In the genomic region with DNA sequence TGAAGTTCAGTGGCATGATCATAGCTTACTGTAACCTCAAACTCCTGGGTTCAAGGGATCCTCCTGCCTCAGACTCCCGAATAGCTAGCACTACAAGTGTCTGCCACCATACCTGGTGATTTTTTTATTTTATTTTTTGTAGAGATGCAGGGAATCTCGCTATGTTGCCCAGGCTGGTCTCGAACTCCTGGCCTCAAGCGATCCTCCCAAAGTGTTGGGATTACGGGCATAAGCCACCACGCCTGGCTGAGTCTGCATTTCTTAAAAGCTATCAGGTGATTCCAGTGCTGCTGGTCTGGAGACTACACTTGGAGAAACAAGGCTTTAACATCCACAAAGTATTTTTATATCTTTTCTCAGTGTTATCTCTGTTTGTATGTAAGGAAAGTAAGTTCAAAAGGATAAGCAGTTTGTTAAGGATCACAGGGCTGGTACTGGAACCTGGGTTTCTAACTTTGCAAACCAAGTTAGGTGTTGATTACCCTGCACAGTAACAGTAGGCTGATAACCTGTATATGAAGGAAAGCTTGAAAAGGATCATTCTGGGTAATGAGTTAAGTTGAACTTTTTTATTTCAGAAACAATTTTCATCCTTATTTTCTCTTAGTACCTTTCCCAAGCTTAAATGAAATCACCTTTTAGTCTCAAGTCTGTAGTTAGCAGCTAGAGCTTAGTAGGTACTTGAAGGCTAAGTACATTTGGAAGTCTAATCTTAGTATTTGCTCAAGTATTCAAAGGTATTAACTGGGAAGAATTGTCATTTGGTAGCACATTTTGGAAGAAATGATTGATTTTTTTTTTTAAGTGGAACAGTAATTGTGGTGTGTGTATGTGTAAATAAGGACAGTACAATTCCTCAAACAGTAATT, we compare ENCODE assay signal across 24 cellular contexts.
"Had no signal": no experiment of that assay in that cellular context is flagged by ENCODE, and none has a peak within 500 bp of the region (broad histone marks: within the 10 kb centered on the region; RNA-seq: fewer than 3 reads in every experiment).

No MANE protein-coding gene starts in this region.

- H3K36me3 Mint-ChIP-seq: naive B cell had no signal

- H3K9me3 ChIP-seq: esophagus muscularis mucosa, gastroesophageal sphincter, heart left ventricle, lower lobe of right lung, mucosa of descending colon had no signal

- H3K27me3 Mint-ChIP-seq: naive B cell; naive thymus-derived CD8-positive, alpha-beta T cell had no signal

- H3K27ac Mint-ChIP-seq: immature natural killer cell, mesothelial cell of epicardium had no signal

- DNase-seq: dermis blood vessel endothelial cell; dorsolateral prefrontal cortex; effector CD4-positive, alpha-beta T cell; effector memory CD4-positive, alpha-beta T cell; foreskin keratinocyte; heart left ventricle; hypothalamus; immature natural killer cell; islet precursor cell; kidney; kidney glomerular epithelial cell; left colon; left ventricle myocardium superior; lower lobe of right lung; mesenchymal stem cell; mucosa of descending colon; naive B cell; naive thymus-derived CD8-positive, alpha-beta T cell had no signal

- H3K27me3 ChIP-seq: dorsolateral prefrontal cortex, esophagus muscularis mucosa, foreskin keratinocyte, gastroesophageal sphincter, heart left ventricle, hepatocyte had no signal

- H3K4me3 Mint-ChIP-seq: immature natural killer cell; mesothelial cell of epicardium; naive B cell; naive thymus-derived CD8-positive, alpha-beta T cell had no signal

- H3K4me1 ChIP-seq: esophagus muscularis mucosa, foreskin keratinocyte, gastroesophageal sphincter, lower lobe of right lung had no signal

- H3K27ac ChIP-seq: coronary artery, esophagus muscularis mucosa, foreskin keratinocyte, gastroesophageal sphincter, heart left ventricle, hepatocyte, lower lobe of right lung had no signal

- H3K4me3 ChIP-seq: coronary artery, dorsolateral prefrontal cortex, esophagus muscularis mucosa, gastroesophageal sphincter, heart left ventricle, hepatocyte, lower lobe of right lung, mucosa of descending colon had no signal

- H3K9me3 Mint-ChIP-seq: immature natural killer cell; naive B cell; naive thymus-derived CD8-positive, alpha-beta T cell had no signal

- ATAC-seq: foreskin keratinocyte; gastroesophageal sphincter; heart left ventricle; left colon; left lobe of liver; left ventricle myocardium superior; mucosa of descending colon; naive thymus-derived CD8-positive, alpha-beta T cell had no signal
